9 cellular contexts compared by ENCODE assay signal in genomic region chr6:35804996-35805736, GRCh38. TPM values are rescaled to one million over a fixed set of nuclear protein-coding genes. Genes with fewer than 3 reads are reported as not detected.
DNase-seq lines count a peak whose midpoint lies in the region; ATAC-seq and TF ChIP-seq lines count a peak whose summit lies in the region.
"Had no signal": no experiment of that assay in that cellular context is flagged by ENCODE, and none has a peak within 500 bp of the region (broad histone marks: within the 10 kb centered on the region; RNA-seq: fewer than 3 reads in every experiment).

TSS of gene LHFPL5 (plus strand) at chr6:35805352. CDS start at chr6:35805671, 319 bp downstream.

- TF ChIP-seq CTCF in fibroblast of the aortic adventitia (IDR thresholded peaks at IDR 0.05; ENCODE audit: insufficient read depth, low read length), result no peak
- TF ChIP-seq CTCF in ovary (IDR thresholded peaks at IDR 0.05), result no peak

- H3K4me1 ChIP-seq in ovary (ENCODE audit: insufficient read depth), result peaks cover 2% of the 10 kb centered on the region

- ATAC-seq in GM21717 (IDR thresholded peaks at IDR 0.05; ENCODE audit: unreplicated experiment) (no peak), HG03439 (IDR thresholded peaks at IDR 0.05; ENCODE audit: unreplicated experiment) (no peak)

- H3K4me3 ChIP-seq in fibroblast of the aortic adventitia (ENCODE audit: low read depth, low read length) (peak within 1 kb of the TSS; percentile 45), ovary (no peak within 1 kb of the TSS)

- no peaks in the 10 kb centered on the region for H3K27me3 ChIP-seq in ovary

- intact Hi-C loops in ovary (cut with DNase I), result no loop called here

- no peaks in the 10 kb centered on the region for H3K36me3 ChIP-seq in ovary

- H3K9me3 ChIP-seq in ovary, result no peaks in the 10 kb centered on the region

- WGBS in ovary, 3 donors, result 9 to 13% (median 12%) methylated on average over 32 to 40 of the region's 40 CpGs

- H3K27ac ChIP-seq in ovary, result no peak within 1 kb of the TSS
- H3K27ac ChIP-seq: C4-2B had no signal

- peak; percentile 17 for DNase-seq in NOMO-1 treated with DMSO at 0.1 percent for 48 hours (lab: John Stamatoyannopoulos, UW; ENCODE audit: unreplicated experiment)
- DNase-seq in NOMO-1 treated with dmso at 0.1 percent for 144 hours (lab: John Stamatoyannopoulos, UW; ENCODE audit: unreplicated experiment), result no peak
- peak; percentile 50 for DNase-seq in NCI-H226
- DNase-seq in activated T-cell treated with anti-CD3 and anti-CD28 coated beads for 1 hour (ENCODE audit: low read depth), result peak; percentile 24
- no peak for DNase-seq in fibroblast of the aortic adventitia (ENCODE audit: low read depth)
- DNase-seq in ovary, result peak in 4 of 5 donors; percentile 15 to 71 (median 56)

- TF ChIP-seq EP300 in ovary (IDR thresholded peaks at IDR 0.05), result no peak

- no peak for TF ChIP-seq POLR2A in ovary (IDR thresholded peaks at IDR 0.05)

RNA-seq across cellular contexts. Expression of gene LHFPL5, which starts in this region (rescaled TPM):
- total RNA-seq in fibroblast of the aortic adventitia (ENCODE audit: low replicate concordance) (not detected in 2 replicates), ovary (not detected)
- not detected for polyA plus RNA-seq in ovary

Comparison
In these comparisons a context has a peak if more than half of its experiments do, and no peak if none do; other contexts are left out.
1. DNase-seq: peak in NOMO-1 treated with DMSO at 0.1 percent for 48 hours (single experiment), NCI-H226 (single experiment) and activated T-cell treated with anti-CD3 and anti-CD28 coated beads for 1 hour (single experiment); none in NOMO-1 treated with dmso at 0.1 percent for 144 hours (single experiment) and fibroblast of the aortic adventitia (single experiment).
2. Peak in DNase-seq in ovary; RNA of the gene not detected or under 1 TPM.